ENCODE assay signal across 10 cellular contexts in genomic region chr6:160139420-160139851, GRCh38. TPM values are rescaled to one million over a fixed set of nuclear protein-coding genes. Genes with fewer than 3 reads are reported as not detected.
A peak's percentile ranks its signal among the peaks of the same experiment; 100 is the strongest.
DNase-seq lines count a peak whose midpoint lies in the region; ATAC-seq and TF ChIP-seq lines count a peak whose summit lies in the region.
"Had no signal": no experiment of that assay in that cellular context is flagged by ENCODE, and none has a peak within 500 bp of the region (broad histone marks: within the 10 kb centered on the region; RNA-seq: fewer than 3 reads in every experiment).

No MANE protein-coding gene starts in this region.

- TF ChIP-seq POLR2A in suprapubic skin (IDR thresholded peaks at IDR 0.05) = no peak

- CTCF ChIA-PET in PC-9 (lab: Charles Lee) = no interaction called here
- CTCF ChIA-PET in CD8-positive, alpha-beta T cell (lab: Charles Lee) = no interaction called here

- no peaks in the 10 kb centered on the region for H4K20me1 ChIP-seq in PC-9 (ENCODE audit: insufficient read depth)

- H3F3A ChIP-seq in PC-9 (ENCODE audit: insufficient read depth, low read depth) = peaks cover 10% of the 10 kb centered on the region; the same call in 1 of the 2 replicates

- no peaks in the 10 kb centered on the region for H3K9me3 Mint-ChIP-seq in CD8-positive, alpha-beta T cell

- H3K4me2 ChIP-seq in PC-9 = peak overlapping the region; percentile 81

- H3K4me1 ChIP-seq in PC-9 (replicated peaks; ENCODE audit: insufficient read depth) (peaks cover 22% of the 10 kb centered on the region), suprapubic skin (peaks cover 8% of the 10 kb centered on the region)
- H3K4me1 ChIP-seq in CD8-positive, alpha-beta T cell (ENCODE audit: insufficient read depth, low read length) = no peaks in the 10 kb centered on the region
- H3K4me1 ChIP-seq: colonic mucosa had no signal

- H3K4me3 Mint-ChIP-seq in CD8-positive, alpha-beta T cell = no peak overlapping the region

- POLR2A ChIA-PET in PC-9 (lab: Charles Lee; ENCODE audit: unreplicated experiment) = no interaction called here
- POLR2A ChIA-PET in CD8-positive, alpha-beta T cell (lab: Charles Lee) = no interaction called here

- H3K9me2 ChIP-seq in PC-9 (ENCODE audit: insufficient read depth) = no peaks in the 10 kb centered on the region

- no peak for TF ChIP-seq EP300 in suprapubic skin (IDR thresholded peaks at IDR 0.05)

- peak overlapping the region; percentile 82 for H2AFZ ChIP-seq in PC-9

- DNase-seq in ELR (ENCODE audit: low read depth) (peak; percentile 98), PC-9 (peak; percentile 8 to 82), fibroblast of mammary gland (ENCODE audit: low read depth) (peak; percentile 91), retinal pigment epithelial cell (ENCODE audit: low read depth) (peak; percentile 26), NCI-H1092 (lab: John Stamatoyannopoulos, UW) (no peak), suprapubic skin (ENCODE audit: low spot score in 2 of 2) (no peak)
- DNase-seq in effector CD4-positive, alpha-beta T cell = no peak
- DNase-seq in CD8-positive, alpha-beta T cell = no peak
- DNase-seq: colonic mucosa had no signal

- WGBS in suprapubic skin = 85% methylated on average over 12 of the region's 12 CpGs

- H3K27ac ChIP-seq in PC-9 (peak overlapping the region; percentile 82), suprapubic skin (no peak overlapping the region)
- H3K27ac ChIP-seq in CD8-positive, alpha-beta T cell (ENCODE audit: low read depth, low read length) = no peak overlapping the region
- H3K27ac ChIP-seq: colonic mucosa, tibial nerve had no signal

- no TSS peak for BruUV-seq in PC-9 (replicated peaks; lab: Mats Ljungman, UMichigan)

- no peaks in the 10 kb centered on the region for H3K36me3 ChIP-seq in PC-9 (ENCODE audit: low read depth)
- H3K36me3 ChIP-seq in suprapubic skin = no peaks in the 10 kb centered on the region
- no peaks in the 10 kb centered on the region for H3K36me3 ChIP-seq in CD8-positive, alpha-beta T cell (ENCODE audit: insufficient read depth, low read length)
- H3K36me3 ChIP-seq: colonic mucosa, tibial nerve had no signal

- H3K27ac Mint-ChIP-seq in CD8-positive, alpha-beta T cell = no peak overlapping the region

- peaks cover 7% of the 10 kb centered on the region for H3K27me3 Mint-ChIP-seq in CD8-positive, alpha-beta T cell (ENCODE audit: low read depth)

- intact Hi-C loops in PC-9 (cut with micrococcal nuclease; ENCODE audit: unreplicated experiment) = no loop called here
- intact Hi-C loops in CD8-positive, alpha-beta T cell (cut with DNase I, micrococcal nuclease) = no loop called here

- peaks cover 5% of the 10 kb centered on the region for H3K4me1 Mint-ChIP-seq in CD8-positive, alpha-beta T cell (ENCODE audit: low read depth)

- no peaks in the 10 kb centered on the region for H3K27me3 ChIP-seq in PC-9 (ENCODE audit: insufficient read depth, low read depth)
- no peaks in the 10 kb centered on the region for H3K27me3 ChIP-seq in suprapubic skin
- H3K27me3 ChIP-seq in CD8-positive, alpha-beta T cell (ENCODE audit: insufficient read depth, low read length) = no peaks in the 10 kb centered on the region
- H3K27me3 ChIP-seq: colonic mucosa, tibial nerve had no signal

- peak overlapping the region; percentile 50; the same call in 1 of the 2 replicates for H3K4me3 ChIP-seq in PC-9
- H3K4me3 ChIP-seq in fibroblast of mammary gland (ENCODE audit: control insufficient read depth, low read depth, low read length) = no peak overlapping the region
- H3K4me3 ChIP-seq in retinal pigment epithelial cell (ENCODE audit: low read length) = no peak overlapping the region
- no peak overlapping the region for H3K4me3 ChIP-seq in suprapubic skin
- H3K4me3 ChIP-seq in CD8-positive, alpha-beta T cell (ENCODE audit: low read depth, low read length) = no peak overlapping the region
- H3K4me3 ChIP-seq: colonic mucosa, tibial nerve had no signal

- no peak for TF ChIP-seq CTCF in PC-9 (conservative IDR thresholded peaks at IDR 0.05)
- no peak for TF ChIP-seq CTCF in fibroblast of mammary gland (conservative IDR thresholded peaks at IDR 0.05; ENCODE audit: control insufficient read depth, insufficient read depth, low read depth, low read length)
- no peak for TF ChIP-seq CTCF in retinal pigment epithelial cell (conservative IDR thresholded peaks at IDR 0.05; ENCODE audit: low read depth, low read length)
- TF ChIP-seq CTCF in suprapubic skin (IDR thresholded peaks at IDR 0.05) = no peak
- TF ChIP-seq CTCF in CD8-positive, alpha-beta T cell (IDR thresholded peaks at IDR 0.05) = no peak

- ATAC-seq in CD8-positive, alpha-beta T cell = no peak

- H3K79me2 ChIP-seq in PC-9 (ENCODE audit: low read depth) = no peaks in the 10 kb centered on the region

- no peaks in the 10 kb centered on the region for H3K9me3 ChIP-seq in PC-9 (ENCODE audit: insufficient read depth, low read depth)
- H3K9me3 ChIP-seq in suprapubic skin = no peaks in the 10 kb centered on the region
- no peaks in the 10 kb centered on the region for H3K9me3 ChIP-seq in CD8-positive, alpha-beta T cell (ENCODE audit: low read length)
- H3K9me3 ChIP-seq: colonic mucosa, tibial nerve had no signal

- H3K36me3 Mint-ChIP-seq in CD8-positive, alpha-beta T cell = no peaks in the 10 kb centered on the region

RNA-seq across cellular contexts. Expression of gene SLC22A1, which starts 17.8 kb away (rescaled TPM):
- 0.25 TPM in 1 of 2 replicates, not detected in the other for total RNA-seq in PC-9 (2021)
- 1 to 10 TPM in 2 of 4 donors, under 1 TPM in 1, not detected in 1; 0.26 to 3.9 (median 3.3) TPM for total RNA-seq in suprapubic skin
- total RNA-seq in CD8-positive, alpha-beta T cell = under 1 TPM in 1 of 2 experiments, not detected in 1; 0.67 TPM

Comparison
In these comparisons a context has a peak if more than half of its experiments do, and no peak if none do; other contexts are left out.
1. DNase-seq: peak in ELR (single experiment), PC-9 (2 of 2), fibroblast of mammary gland (single experiment) and retinal pigment epithelial cell (single experiment); none in NCI-H1092 (single experiment), effector CD4-positive, alpha-beta T cell (single experiment), suprapubic skin (0 of 2) and CD8-positive, alpha-beta T cell (0 of 7).